In the genomic region with DNA sequence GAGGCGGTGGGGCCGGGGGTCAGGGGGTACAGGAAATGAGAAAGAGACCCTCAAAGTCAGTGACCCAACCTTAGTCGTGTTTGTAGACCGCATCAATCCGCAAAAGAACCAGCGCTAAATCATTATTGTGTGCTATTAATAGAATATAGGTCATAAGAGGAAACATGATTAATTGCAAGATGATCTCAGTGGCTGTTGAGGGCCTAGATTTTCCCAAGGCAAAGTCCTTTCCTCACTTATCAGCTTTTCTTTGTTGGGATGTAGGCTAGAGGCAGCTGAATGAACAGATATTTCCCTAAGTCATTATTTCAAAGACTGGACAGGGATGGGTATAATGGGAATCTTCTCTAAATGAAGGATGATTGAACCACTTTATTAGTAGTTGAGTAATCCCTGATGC, we compare ENCODE assay signal across 13 cellular contexts.
DNase-seq lines count a peak whose midpoint lies in the region; ATAC-seq, FAIRE-seq and TF ChIP-seq lines count a peak whose summit lies in the region.
"Had no signal": no experiment of that assay in that cellular context is flagged by ENCODE, and none has a peak within 500 bp of the region (broad histone marks: within the 10 kb centered on the region; RNA-seq: fewer than 3 reads in every experiment).

No MANE protein-coding gene starts in this region.

- no peak for ATAC-seq in Right ventricle myocardium superior (ENCODE audit: poor library complexity)

- TF ChIP-seq CTCF in stomach (IDR thresholded peaks at IDR 0.05) (no peak), GM10266 (IDR thresholded peaks at IDR 0.05; ENCODE audit: control insufficient read depth, insufficient read depth, low read depth, missing control alignments) (no peak)

- H3K4me3 ChIP-seq in stomach, result no peak overlapping the region
- H3K4me3 ChIP-seq: thoracic aorta had no signal

- H3K27me3 ChIP-seq in stomach, result no peaks in the 10 kb centered on the region

- TF ChIP-seq EP300 in stomach (IDR thresholded peaks at IDR 0.05), result no peak

- H3K9me3 ChIP-seq in stomach, result no peaks in the 10 kb centered on the region
- H3K9me3 ChIP-seq: thoracic aorta had no signal

- TF ChIP-seq POLR2A in stomach (IDR thresholded peaks at IDR 0.05), result no peak

- H3K4me1 ChIP-seq in stomach, result peaks cover 19 to 29% (median 23%) of the 10 kb centered on the region in 4 donors

- WGBS in stomach, 5 donors, result 37 to 58% (median 48%) methylated on average over 6 of the region's 6 CpGs

- H3K27ac ChIP-seq in stomach, result peak overlapping the region in 4 of 5 donors; percentile 26 to 76 (median 50)
- H3K27ac ChIP-seq: thoracic aorta had no signal

- H3K36me3 ChIP-seq in stomach, result peaks cover 0 to 2% (median 0%) of the 10 kb centered on the region in 4 donors
- H3K36me3 ChIP-seq: thoracic aorta had no signal

- peak; percentile 99 for FAIRE-seq in islet of Langerhans (lab: Jason Lieb, UNC)

- intact Hi-C loops in stomach (cut with DNase I; ENCODE audit: low total_unique reads) (no loop called here), Right ventricle myocardium superior (cut with DNase I) (no loop called here)

- DNase-seq in NCI-H146 (lab: John Stamatoyannopoulos, UW) (peak; percentile 37), NCI-H146 treated with DMSO at 0.1 percent for 48 hours (lab: John Stamatoyannopoulos, UW; ENCODE audit: unreplicated experiment) (no peak), amniotic epithelial cell (ENCODE audit: low read depth) (peak; percentile 55), stomach (no peak), Right ventricle myocardium superior (no peak), GM10266 (ENCODE audit: extremely low spot score) (no peak)
- DNase-seq in activated effector memory CD4-positive, alpha-beta T cell treated with Interleukin-2 at 50 U/mL for 16 hours, result no peak
- DNase-seq: 8988T; activated naive CD8-positive, alpha-beta T cell treated with anti-CD3 and anti-CD28 coated beads for 36 hours; effector CD4-positive, alpha-beta T cell; KG1 had no signal

Comparison
In these comparisons a context has a peak if more than half of its experiments do, and no peak if none do; other contexts are left out.
1. DNase-seq: peak in NCI-H146 (single experiment) and amniotic epithelial cell (single experiment); none in NCI-H146 treated with DMSO at 0.1 percent for 48 hours (single experiment), stomach (single experiment), activated effector memory CD4-positive, alpha-beta T cell treated with Interleukin-2 at 50 U/mL for 16 hours (single experiment), Right ventricle myocardium superior (single experiment) and GM10266 (single experiment).